In genomic region chr6:166156942-166157341, GRCh38 we compare ENCODE assay signal across 15 cellular contexts. TPM values are rescaled to one million over a fixed set of nuclear protein-coding genes. Genes with fewer than 3 reads are reported as not detected.
DNase-seq lines count a peak whose midpoint lies in the region; ATAC-seq and TF ChIP-seq lines count a peak whose summit lies in the region.
"Had no signal": no experiment of that assay in that cellular context is flagged by ENCODE, and none has a peak within 500 bp of the region (broad histone marks: within the 10 kb centered on the region; RNA-seq: fewer than 3 reads in every experiment).

No MANE protein-coding gene starts in this region.

- CTCF ChIA-PET in activated CD8-positive, alpha-beta memory T cell treated with anti-CD3 and anti-CD28 coated beads, Interleukin-2, amount 10 ng/mL, durations not matched to agents 7 days and 5 days (lab: Charles Lee), result no interaction called here

- no peaks in the 10 kb centered on the region for H3K9me3 Mint-ChIP-seq in activated CD8-positive, alpha-beta memory T cell treated with anti-CD3 and anti-CD28 coated beads, Interleukin-2, amount 10 ng/mL, durations not matched to agents 7 days and 5 days (ENCODE audit: low read depth)

- no peak for ATAC-seq in GM18505 (IDR thresholded peaks at IDR 0.05; ENCODE audit: unreplicated experiment)
- ATAC-seq in activated CD8-positive, alpha-beta memory T cell treated with anti-CD3 and anti-CD28 coated beads, Interleukin-2, amount 10 ng/mL, durations not matched to agents 7 days and 5 days, result no peak
- ATAC-seq: naive thymus-derived CD4-positive, alpha-beta T cell had no signal

- no peak overlapping the region for H3K27ac Mint-ChIP-seq in activated CD8-positive, alpha-beta memory T cell treated with anti-CD3 and anti-CD28 coated beads, Interleukin-2, amount 10 ng/mL, durations not matched to agents 7 days and 5 days
- H3K27ac Mint-ChIP-seq: B cell; IgD-negative memory B cell; naive thymus-derived CD4-positive, alpha-beta T cell had no signal

- DNase-seq in NCI-H510A treated with DMSO at 0.1 percent for 48 hours (lab: John Stamatoyannopoulos, UW) (peak; percentile 18), NCI-H510A (lab: John Stamatoyannopoulos, UW) (no peak), NCI-H748 (lab: John Stamatoyannopoulos, UW; ENCODE audit: unreplicated experiment) (peak; percentile 27), fibroblast of mammary gland (ENCODE audit: low read depth) (peak; percentile 10), stromal cell of bone marrow (ENCODE audit: low read depth) (peak; percentile 10), GM13977 (ENCODE audit: low spot score) (no peak)
- no peak for DNase-seq in activated CD8-positive, alpha-beta memory T cell treated with anti-CD3 and anti-CD28 coated beads, Interleukin-2, amount 10 ng/mL, durations not matched to agents 7 days and 5 days
- DNase-seq: central memory CD4-positive, alpha-beta T cell; naive thymus-derived CD4-positive, alpha-beta T cell; SHP77 treated with DMSO at 0.1 percent for 48 hours; stimulated activated CD4-positive, alpha-beta T cell treated with anti-CD3 and anti-CD28 coated beads, Interleukin-4, amount 100 ng/mL, for 4 hours; upper lobe of left lung had no signal

- H3K4me3 Mint-ChIP-seq in activated CD8-positive, alpha-beta memory T cell treated with anti-CD3 and anti-CD28 coated beads, Interleukin-2, amount 10 ng/mL, durations not matched to agents 7 days and 5 days, result no peak overlapping the region
- H3K4me3 Mint-ChIP-seq: B cell; IgD-negative memory B cell; naive thymus-derived CD4-positive, alpha-beta T cell had no signal

- in situ Hi-C loops in GM13977 (cut with MboI; ENCODE audit: low pct_unique_long_range_greater_than_20kb, low sequenced_read_pairs, unreplicated experiment), result no loop called here

- H3K4me1 Mint-ChIP-seq in activated CD8-positive, alpha-beta memory T cell treated with anti-CD3 and anti-CD28 coated beads, Interleukin-2, amount 10 ng/mL, durations not matched to agents 7 days and 5 days, result no peaks in the 10 kb centered on the region
- H3K4me1 Mint-ChIP-seq: naive thymus-derived CD4-positive, alpha-beta T cell had no signal

- no peak for TF ChIP-seq POLR2A in GM18505 (IDR thresholded peaks at IDR 0.05; ENCODE audit: borderline replicate concordance, extremely low read depth, insufficient read depth, insufficient read length)

- H3K27me3 Mint-ChIP-seq in activated CD8-positive, alpha-beta memory T cell treated with anti-CD3 and anti-CD28 coated beads, Interleukin-2, amount 10 ng/mL, durations not matched to agents 7 days and 5 days, result peaks cover 12% of the 10 kb centered on the region

- no peaks in the 10 kb centered on the region for H3K36me3 Mint-ChIP-seq in activated CD8-positive, alpha-beta memory T cell treated with anti-CD3 and anti-CD28 coated beads, Interleukin-2, amount 10 ng/mL, durations not matched to agents 7 days and 5 days
- H3K36me3 Mint-ChIP-seq: naive thymus-derived CD4-positive, alpha-beta T cell had no signal

- H3K4me3 ChIP-seq in fibroblast of mammary gland (ENCODE audit: control insufficient read depth, low read depth, low read length), result no peak overlapping the region
- H3K4me3 ChIP-seq: upper lobe of left lung had no signal

- TF ChIP-seq CTCF in fibroblast of mammary gland (conservative IDR thresholded peaks at IDR 0.05; ENCODE audit: control insufficient read depth, insufficient read depth, low read depth, low read length) (peak; percentile 25), GM13977 (IDR thresholded peaks at IDR 0.05; ENCODE audit: extremely low read depth, insufficient read depth, missing control alignments) (no peak)

RNA-seq across cellular contexts. Expression of gene TBXT, which starts 10.7 kb away (rescaled TPM):
- not detected for total RNA-seq in activated CD8-positive, alpha-beta memory T cell treated with anti-CD3 and anti-CD28 coated beads, Interleukin-2, amount 10 ng/mL, durations not matched to agents 7 days and 5 days
- total RNA-seq: B cell; naive thymus-derived CD4-positive, alpha-beta T cell had no signal

Comparison
In these comparisons a context has a peak if more than half of its experiments do, and no peak if none do; other contexts are left out.
1. DNase-seq: peak in NCI-H510A treated with DMSO at 0.1 percent for 48 hours (single experiment), NCI-H748 (single experiment), fibroblast of mammary gland (single experiment) and stromal cell of bone marrow (single experiment); none in NCI-H510A (single experiment), GM13977 (single experiment) and activated CD8-positive, alpha-beta memory T cell treated with anti-CD3 and anti-CD28 coated beads, Interleukin-2, amount 10 ng/mL, durations not matched to agents 7 days and 5 days (single experiment).